Comparison of ENCODE assay signal across 25 cellular contexts in the genomic region with DNA sequence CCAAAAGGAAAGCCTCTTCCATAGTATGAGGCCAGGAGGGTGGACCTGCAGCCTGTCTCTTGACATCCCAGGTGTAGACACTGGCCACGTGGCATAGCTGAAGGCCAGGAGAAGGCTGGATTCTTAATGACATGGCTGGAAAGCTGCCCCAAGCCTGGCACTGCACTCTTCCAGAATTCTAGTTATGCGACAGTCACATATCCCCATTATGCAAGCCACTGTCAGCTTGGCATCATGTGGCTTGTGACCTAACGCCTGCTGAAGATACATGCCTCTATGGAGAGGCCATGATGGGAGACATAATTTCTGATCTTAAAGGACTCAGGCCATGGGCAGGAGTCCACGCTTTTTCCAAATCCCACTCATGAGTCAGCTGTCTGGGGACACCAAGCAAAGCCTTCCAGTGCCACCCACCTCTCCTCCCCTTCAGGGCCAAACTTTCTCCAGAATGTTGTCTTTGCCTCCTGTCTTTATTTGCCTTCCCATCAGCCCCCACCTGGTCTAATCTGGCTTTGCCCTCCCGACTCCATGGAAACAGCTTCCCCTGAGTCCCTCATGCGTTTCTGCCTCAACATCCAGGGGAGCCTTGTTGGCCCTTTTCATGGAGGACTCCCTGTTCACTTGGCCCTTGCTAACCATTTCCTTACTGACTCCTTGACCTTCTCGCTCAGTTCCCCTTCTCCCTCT. TPM values are rescaled to one million over a fixed set of nuclear protein-coding genes. Genes with fewer than 3 reads are reported as not detected.
DNase-seq lines count a peak whose midpoint lies in the region; ATAC-seq, FAIRE-seq and TF ChIP-seq lines count a peak whose summit lies in the region.
"Had no signal": no experiment of that assay in that cellular context is flagged by ENCODE, and none has a peak within 500 bp of the region (broad histone marks: within the 10 kb centered on the region; RNA-seq: fewer than 3 reads in every experiment).

No MANE protein-coding gene starts in this region.

- no peak for DNase-seq in coronary artery (ENCODE audit: low spot score)
- peak; percentile 59 for DNase-seq in right atrium auricular region (ENCODE audit: low spot score)
- no peak for DNase-seq in HepG2 (ENCODE audit: low spot score)
- DNase-seq in KG1 (lab: John Stamatoyannopoulos, UW): no peak
- no peak for DNase-seq in esophagus squamous epithelium (lab: John Stamatoyannopoulos, UW)
- DNase-seq in chondrocyte (ENCODE audit: low spot score): no peak
- no peak for DNase-seq in urothelium cell line (ENCODE audit: low spot score)
- DNase-seq: BE2C; C1 segment of cervical spinal cord; CD4-positive, CD25-positive, alpha-beta regulatory T cell; CD8-positive, alpha-beta memory T cell; COR-L47; DMS 273 treated with DMSO at 0.1 percent for 48 hours; DMS53; DND-41; EL had no signal

- POLR2A ChIA-PET in HEK293 (lab: Yijun Ruan, JAX) (no interaction called here), HepG2 (lab: Yijun Ruan, JAX) (no interaction called here)

- H3K4me1 Mint-ChIP-seq in chondrocyte (ENCODE audit: low read depth): no peaks in the 10 kb centered on the region
- H3K4me1 Mint-ChIP-seq: CD4-positive, CD25-positive, alpha-beta regulatory T cell; CD8-positive, alpha-beta memory T cell had no signal

- H3K4me1 ChIP-seq in HEK293 (ENCODE audit: control insufficient read depth, insufficient read depth, low read length): peaks cover 5% of the 10 kb centered on the region
- H3K4me1 ChIP-seq in right atrium auricular region: peaks cover 0 to 40% of the 10 kb centered on the region in 2 donors
- H3K4me1 ChIP-seq in HepG2 (ENCODE audit: insufficient read depth, low read length): peaks cover 83% of the 10 kb centered on the region
- peaks cover 0 to 14% (median 0%) of the 10 kb centered on the region in 3 donors for H3K4me1 ChIP-seq in esophagus squamous epithelium
- H3K4me1 ChIP-seq: BE2C, HAP-1 had no signal

- 0 out of 2 replicates have a peak overlapping the region, but pooled peaks have one; percentile 73 for H3K4me2 ChIP-seq in HepG2 (ENCODE audit: low read depth, low read length)

- H3K79me2 ChIP-seq in HepG2 (ENCODE audit: insufficient read depth, low read length): no peaks in the 10 kb centered on the region

- no peaks in the 10 kb centered on the region for H3K27me3 ChIP-seq in right atrium auricular region
- H3K27me3 ChIP-seq in HepG2 (ENCODE audit: control insufficient read depth in 1 of 2, insufficient read depth in 2 of 2, low read length in 2 of 2): no peaks in the 10 kb centered on the region
- peaks cover 0 to 53% (median 0%) of the 10 kb centered on the region in 4 donors for H3K27me3 ChIP-seq in esophagus squamous epithelium
- H3K27me3 ChIP-seq: BE2C had no signal

- peaks cover 4% of the 10 kb centered on the region for H3K9me3 Mint-ChIP-seq in chondrocyte (ENCODE audit: low read depth)
- H3K9me3 Mint-ChIP-seq: CD8-positive, alpha-beta memory T cell had no signal

- TF ChIP-seq POLR2A in HepG2 (IDR thresholded peaks at IDR 0.05; ENCODE audit: insufficient read depth in 1 of 2, low read depth in 2 of 2, low read length in 2 of 2) (no peak), esophagus squamous epithelium (IDR thresholded peaks at IDR 0.05) (no peak)

- no peak overlapping the region for H2AFZ ChIP-seq in HepG2 (ENCODE audit: low read length)

- ATAC-seq in HepG2: no peak
- ATAC-seq: GM12878 had no signal

- H3K9ac ChIP-seq in HepG2 (ENCODE audit: insufficient read depth, low read depth, low read length): no peak overlapping the region

- no peak for TF ChIP-seq EP300 in HepG2 (IDR thresholded peaks at IDR 0.05; ENCODE audit: low read depth in 2 of 2, low read length in 2 of 2)
- no peak for TF ChIP-seq EP300 in HepG2 (CRISPR knock-in tag; IDR thresholded peaks at IDR 0.05; ENCODE audit: borderline replicate concordance)

- FAIRE-seq in HepG2 (lab: Jason Lieb, UNC) (no peak), urothelium cell line (lab: Jason Lieb, UNC) (no peak)
- FAIRE-seq: GM12878, GM19239, HTR-8/SVneo had no signal

- H3K4me3 ChIP-seq in HEK293 (ENCODE audit: low read depth, low read length): no peak overlapping the region
- H3K4me3 ChIP-seq in coronary artery: peak overlapping the region; percentile 42
- H3K4me3 ChIP-seq in right atrium auricular region: no peak overlapping the region
- H3K4me3 ChIP-seq in HepG2 (replicated peaks in 1 of 3; ENCODE audit: insufficient read depth in 1 of 3, low read depth in 2 of 3, low read length in 3 of 3): no peak overlapping the region
- peak overlapping the region in 1 of 4 donors; percentile 48 for H3K4me3 ChIP-seq in esophagus squamous epithelium
- H3K4me3 ChIP-seq: GM12878, HAP-1 had no signal

- TF ChIP-seq CTCF in HEK293 (tag by site-specific recombination; IDR thresholded peaks at IDR 0.05) (no peak), coronary artery (IDR thresholded peaks at IDR 0.05) (no peak), right atrium auricular region (IDR thresholded peaks at IDR 0.05) (no peak), HepG2 (CRISPR knock-in tag; IDR thresholded peaks at IDR 0.05) (no peak), esophagus squamous epithelium (IDR thresholded peaks at IDR 0.05) (no peak), chondrocyte (IDR thresholded peaks at IDR 0.05) (no peak)

- in situ Hi-C loops in HepG2 (cut with HindIII; ENCODE audit: extremely low pct_ligation_motif_present, low pct_unique_long_range_greater_than_20kb): loop anchor here (10.0 kb wide), 1 partner anchor 218 kb away; no protein-coding TSS in a partner anchor

- no peak for TF ChIP-seq RAD21 in HepG2 (CRISPR knock-in tag; IDR thresholded peaks at IDR 0.05)

- H3K27ac Mint-ChIP-seq in chondrocyte (ENCODE audit: unreplicated experiment): no peak overlapping the region

- intact Hi-C loops in HepG2 (cut with micrococcal nuclease; ENCODE audit: unreplicated experiment) (no loop called here), esophagus squamous epithelium (cut with DNase I) (no loop called here)

- WGBS in HepG2 (ENCODE audit: low lambda C conversion rate): 92% methylated on average over 6 of the region's 7 CpGs
- 65 to 71% methylated on average over 7 of the region's 7 CpGs for WGBS in esophagus squamous epithelium, 2 donors

- CTCF ChIA-PET in HEK293 (lab: Yijun Ruan, JAX): interaction anchor here (0.5 to 3.9 kb wide), 4 partner anchors 112 to 518 kb away, joined by 3 to 53 read pairs (median 3); no protein-coding TSS in a partner anchor
- CTCF ChIA-PET in HepG2 (lab: Yijun Ruan, JAX; ENCODE audit: low intra/inter-chr PET ratio, low total read pairs): no interaction called here

- H3K36me3 ChIP-seq in HEK293 (ENCODE audit: control insufficient read depth in 2 of 2, insufficient read depth in 1 of 2, low read length in 2 of 2): no peaks in the 10 kb centered on the region
- no peaks in the 10 kb centered on the region for H3K36me3 ChIP-seq in right atrium auricular region
- H3K36me3 ChIP-seq in HepG2 (replicated peaks in 1 of 2; ENCODE audit: control insufficient read depth in 1 of 2, insufficient read depth in 2 of 2, low read length in 2 of 2): no peaks in the 10 kb centered on the region
- H3K36me3 ChIP-seq in esophagus squamous epithelium: no peaks in the 10 kb centered on the region
- H3K36me3 ChIP-seq: BE2C, HAP-1 had no signal

- H3K27ac ChIP-seq in HEK293 (ENCODE audit: extremely low read depth, low read depth, low read length): no peak overlapping the region
- H3K27ac ChIP-seq in coronary artery: peak overlapping the region in 1 of 2 donors; percentile 61
- H3K27ac ChIP-seq in right atrium auricular region: peak overlapping the region; percentile 13 to 45
- H3K27ac ChIP-seq in HepG2 (ENCODE audit: extremely low read length, insufficient read depth, low read length): no peak overlapping the region
- H3K27ac ChIP-seq in esophagus squamous epithelium: no peak overlapping the region

- BruUV-seq in HepG2 (replicated peaks; lab: Mats Ljungman, UMichigan): no TSS peak

- H3K9me3 ChIP-seq in HEK293 (ENCODE audit: control insufficient read depth, insufficient read depth, low read depth, low read length) (no peaks in the 10 kb centered on the region), right atrium auricular region (no peaks in the 10 kb centered on the region), HepG2 (ENCODE audit: low read length) (no peaks in the 10 kb centered on the region), esophagus squamous epithelium (no peaks in the 10 kb centered on the region)
- H3K9me3 ChIP-seq: BE2C, HAP-1 had no signal

- H3K4me3 Mint-ChIP-seq in chondrocyte (ENCODE audit: unreplicated experiment): no peak overlapping the region
- H3K4me3 Mint-ChIP-seq: CD4-positive, CD25-positive, alpha-beta regulatory T cell; CD8-positive, alpha-beta memory T cell; IgD-negative memory B cell had no signal

- no peaks in the 10 kb centered on the region for H4K20me1 ChIP-seq in HepG2 (ENCODE audit: insufficient read depth, low read length)

- H3K36me3 Mint-ChIP-seq in chondrocyte (ENCODE audit: low read depth): no peaks in the 10 kb centered on the region
- H3K36me3 Mint-ChIP-seq: CD4-positive, CD25-positive, alpha-beta regulatory T cell; CD8-positive, alpha-beta memory T cell; IgD-negative memory B cell had no signal

- peaks cover 43% of the 10 kb centered on the region for H3K27me3 Mint-ChIP-seq in chondrocyte (ENCODE audit: low read depth)

RNA-seq across cellular contexts. Expression of gene PLA2G2A, which starts 3.0 kb away (rescaled TPM):
- total RNA-seq in right atrium auricular region: 1,000 to 10,000 TPM in 1 of 2 donors, 100 to 1,000 TPM in 1; 185 to 1,320 TPM
- 0.35 and 0.77 TPM in 2 replicates for total RNA-seq in HepG2 (2016; rRNA removed; fragmentation: Illumina TruSeq; extraction: Trizol)
- 0.62 and 0.81 TPM in 2 replicates for total RNA-seq in HepG2 (2016; cell fraction: cytosol; rRNA removed; fragmentation: Illumina TruSeq; extraction: Trizol; ENCODE audit: low read depth)
- total RNA-seq in HepG2 (2016; cell fraction: insoluble cytoplasmic fraction; rRNA removed; fragmentation: Illumina TruSeq; extraction: Trizol): 0.50 and 0.54 TPM in 2 replicates
- 0.62 TPM in 2 replicates for total RNA-seq in HepG2 (2016; cell fraction: membrane; rRNA removed; fragmentation: Illumina TruSeq; extraction: Trizol)
- total RNA-seq in HepG2 (2016; cell fraction: nucleus; rRNA removed; fragmentation: Illumina TruSeq; extraction: Trizol): 0.87 and 1.2 TPM in 2 replicates
- 15.2 and 30.3 TPM in 2 replicates for polyA plus RNA-seq in HepG2 (2011; rRNA removed)
- polyA plus RNA-seq in HepG2 (2011; cell fraction: cytosol; rRNA removed): 29.8 and 39.3 TPM in 2 replicates
- polyA plus RNA-seq in HepG2 (2011; cell fraction: nucleus; rRNA removed): 6.5 and 8.5 TPM in 2 replicates
- polyA plus RNA-seq in HepG2 (2012): 1.8 and 14.7 TPM in 2 replicates
- 2.7 and 4.0 TPM in 2 replicates for polyA plus RNA-seq in HepG2 (2016; cell fraction: cytosol; fragmentation: Illumina TruSeq; extraction: Trizol; ENCODE audit: low read depth)
- polyA plus RNA-seq in HepG2 (2016; cell fraction: insoluble cytoplasmic fraction; fragmentation: Illumina TruSeq; extraction: Trizol; ENCODE audit: low read depth): 3.4 and 6.1 TPM in 2 replicates
- 3.0 and 3.6 TPM in 2 replicates for polyA plus RNA-seq in HepG2 (2016; cell fraction: membrane; fragmentation: Illumina TruSeq; extraction: Trizol; ENCODE audit: low read depth)
- 8.8 and 12.2 TPM in 2 replicates for polyA plus RNA-seq in HepG2 (2016; cell fraction: nucleus; fragmentation: Illumina TruSeq; extraction: Trizol; ENCODE audit: insufficient read depth, low read depth)
- polyA minus RNA-seq in HepG2 (2011; rRNA and poly(A)+ RNA removed; ENCODE audit: low replicate concordance): 15.0 TPM in 1 of 2 replicates, not detected in the other
- polyA minus RNA-seq in HepG2 (2011; cell fraction: cytosol; rRNA and poly(A)+ RNA removed): 11.4 and 11.5 TPM in 2 replicates
- 3.3 and 4.6 TPM in 2 replicates for polyA minus RNA-seq in HepG2 (2011; cell fraction: nucleus; rRNA and poly(A)+ RNA removed)
- total RNA-seq in esophagus squamous epithelium: 100 to 1,000 TPM in 1 of 4 donors, 10 to 100 TPM in 3; 17.8 to 150 (median 29.7) TPM
- total RNA-seq in chondrocyte: not detected in 3 replicates
- total RNA-seq: A172; CD4-positive, CD25-positive, alpha-beta regulatory T cell; CD8-positive, alpha-beta memory T cell; G401; H4 had no signal
- polyA plus RNA-seq: CD4-positive, CD25-positive, alpha-beta regulatory T cell; CD8-positive, alpha-beta memory T cell; GM12878; IgD-negative memory B cell had no signal

RNA-seq across cellular contexts. Expression of gene PLA2G2E, which starts 53.0 kb away (rescaled TPM):
- total RNA-seq in right atrium auricular region: not detected
- total RNA-seq in HepG2 (2016; rRNA removed; fragmentation: Illumina TruSeq; extraction: Trizol): not detected in 2 replicates
- not detected in 2 replicates for total RNA-seq in HepG2 (2016; cell fraction: cytosol; rRNA removed; fragmentation: Illumina TruSeq; extraction: Trizol; ENCODE audit: low read depth)
- total RNA-seq in HepG2 (2016; cell fraction: insoluble cytoplasmic fraction; rRNA removed; fragmentation: Illumina TruSeq; extraction: Trizol): not detected in 2 replicates
- not detected in 2 replicates for total RNA-seq in HepG2 (2016; cell fraction: membrane; rRNA removed; fragmentation: Illumina TruSeq; extraction: Trizol)
- not detected in 2 replicates for total RNA-seq in HepG2 (2016; cell fraction: nucleus; rRNA removed; fragmentation: Illumina TruSeq; extraction: Trizol)
- polyA plus RNA-seq in HepG2 (2011; rRNA removed): not detected in 2 replicates
- not detected in 2 replicates for polyA plus RNA-seq in HepG2 (2011; cell fraction: cytosol; rRNA removed)
- polyA plus RNA-seq in HepG2 (2011; cell fraction: nucleus; rRNA removed): 0.50 TPM in 1 of 2 replicates, not detected in the other
- not detected in 2 replicates for polyA plus RNA-seq in HepG2 (2012)
- not detected in 2 replicates for polyA plus RNA-seq in HepG2 (2016; cell fraction: cytosol; fragmentation: Illumina TruSeq; extraction: Trizol; ENCODE audit: low read depth)
- not detected in 2 replicates for polyA plus RNA-seq in HepG2 (2016; cell fraction: insoluble cytoplasmic fraction; fragmentation: Illumina TruSeq; extraction: Trizol; ENCODE audit: low read depth)
- polyA plus RNA-seq in HepG2 (2016; cell fraction: membrane; fragmentation: Illumina TruSeq; extraction: Trizol; ENCODE audit: low read depth): not detected in 2 replicates
- polyA plus RNA-seq in HepG2 (2016; cell fraction: nucleus; fragmentation: Illumina TruSeq; extraction: Trizol; ENCODE audit: insufficient read depth, low read depth): not detected in 2 replicates
- not detected in 2 replicates for polyA minus RNA-seq in HepG2 (2011; rRNA and poly(A)+ RNA removed; ENCODE audit: low replicate concordance)
- not detected in 2 replicates for polyA minus RNA-seq in HepG2 (2011; cell fraction: cytosol; rRNA and poly(A)+ RNA removed)
- not detected in 2 replicates for polyA minus RNA-seq in HepG2 (2011; cell fraction: nucleus; rRNA and poly(A)+ RNA removed)
- total RNA-seq in esophagus squamous epithelium: not detected
- total RNA-seq in chondrocyte: not detected in 3 replicates
- total RNA-seq: A172; CD4-positive, CD25-positive, alpha-beta regulatory T cell; CD8-positive, alpha-beta memory T cell; G401; GM12878; H4 had no signal
- polyA plus RNA-seq: CD4-positive, CD25-positive, alpha-beta regulatory T cell; CD8-positive, alpha-beta memory T cell; GM12878; IgD-negative memory B cell had no signal

Comparison
In these comparisons a context has a peak if more than half of its experiments do, and no peak if none do; other contexts are left out.
1. H3K27ac ChIP-seq: peak in right atrium auricular region (2 of 2); none in HEK293 (single experiment), HepG2 (single experiment) and esophagus squamous epithelium (0 of 4).
2. RNA of gene PLA2G2A, which starts 3.0 kb away (total RNA-seq): 185 to 1,320 TPM in right atrium auricular region and 17.8 to 150 TPM in esophagus squamous epithelium; 0.35 to 1.2 TPM in HepG2 and not detected in chondrocyte; every median in the first group is over 4 times any median in the second.